2 cellular contexts compared by ENCODE assay signal in genomic region chr16:68290455-68290854, GRCh38.
TF ChIP-seq lines count a peak whose summit lies in the region.

No MANE protein-coding gene starts in this region.

TF ChIP-seq in HEK293, 187 proteins besides CTCF, POLR2A, EP300 and RAD21:
- no peak for TF ChIP-seq ZNF488 (tag by site-specific recombination; IDR thresholded peaks at IDR 0.05)
- no peak for TF ChIP-seq ZNF837 (tag by site-specific recombination; IDR thresholded peaks at IDR 0.05)
- no peak for TF ChIP-seq HIC1 (tag by site-specific recombination; IDR thresholded peaks at IDR 0.05)
- TF ChIP-seq ZBTB1 (tag by site-specific recombination; IDR thresholded peaks at IDR 0.05) = no peak
- no peak for TF ChIP-seq ZNF626 (tag by site-specific recombination; IDR thresholded peaks at IDR 0.05)
- 0 out of 2 replicates have a peak, but pooled peaks have one; percentile 2 for TF ChIP-seq PRDM1 (tag by site-specific recombination; IDR thresholded peaks at IDR 0.05)

TF ChIP-seq in GM12878, 131 proteins besides CTCF, POLR2A, EP300 and RAD21:
- TF ChIP-seq MTA3 (IDR thresholded peaks at IDR 0.05; ENCODE audit: borderline replicate concordance, low read length) (no peak), EZH2 (IDR thresholded peaks at IDR 0.05; ENCODE audit: borderline replicate concordance, control insufficient read depth, low read depth, low read length) (no peak), YBX1 (IDR thresholded peaks at IDR 0.05) (no peak), HSF1 (IDR thresholded peaks at IDR 0.05; ENCODE audit: low read depth, low read length) (no peak), ATF2 (IDR thresholded peaks at IDR 0.05; ENCODE audit: low read length) (no peak), USF2 (IDR thresholded peaks at IDR 0.05; ENCODE audit: borderline replicate concordance, low read depth, low read length) (no peak), BCL11A (IDR thresholded peaks at IDR 0.05; ENCODE audit: low read depth, low read length) (no peak), SMAD5 (IDR thresholded peaks at IDR 0.05; ENCODE audit: low read depth) (no peak), RFX5 (IDR thresholded peaks at IDR 0.05; ENCODE audit: low read depth, low read length) (no peak), POLR2AphosphoS2 (IDR thresholded peaks at IDR 0.05; ENCODE audit: low read depth, low read length) (no peak), SMARCA5 (IDR thresholded peaks at IDR 0.05) (no peak), USF1 (IDR thresholded peaks at IDR 0.05; ENCODE audit: borderline replicate concordance, extremely low read length, insufficient read depth, low read depth, low read length) (no peak), TARDBP (IDR thresholded peaks at IDR 0.05; ENCODE audit: borderline replicate concordance) (no peak), NFYA (IDR thresholded peaks at IDR 0.05; ENCODE audit: borderline replicate concordance, low read depth, low read length) (no peak), SREBF1 (IDR thresholded peaks at IDR 0.05; ENCODE audit: low read length) (no peak)
TF ChIP-seq in GM12878: peak in this region for 0.
